Comparison of ENCODE assay signal across 8 cellular contexts in genomic region chr2:19901458-19902271, GRCh38. TPM values are rescaled to one million over a fixed set of nuclear protein-coding genes. Genes with fewer than 3 reads are reported as not detected.
DNase-seq lines count a peak whose midpoint lies in the region; ATAC-seq and TF ChIP-seq lines count a peak whose summit lies in the region.

Gene TTC32 (minus strand): TSS chr2:19901983. CDS start chr2:19901854, 129 bp downstream.

- H3K4me1 Mint-ChIP-seq in GM23338 = peaks cover 16% of the 10 kb centered on the region
- H3K4me1 Mint-ChIP-seq in naive B cell = peaks cover 16 to 40% (median 23%) of the 10 kb centered on the region in 3 donors
- H3K4me1 Mint-ChIP-seq in stimulated activated effector memory CD8-positive, alpha-beta T cell treated with anti-CD3 and anti-CD28 coated beads, Interleukin-12 subunit alpha, Interleukin-12 subunit beta, amount 100 ng/mL, for 72 hours = peaks cover 44% of the 10 kb centered on the region

- no peaks in the 10 kb centered on the region for H3K9me2 ChIP-seq in GM23338 (ENCODE audit: insufficient read depth)

- peak within 1 kb of the TSS; percentile 94 for H3K27ac ChIP-seq in GM23338 (ENCODE audit: low read depth)

- no peaks in the 10 kb centered on the region for H3F3A ChIP-seq in GM23338 (replicated peaks; ENCODE audit: low read depth)

- H3K4me3 ChIP-seq in GM23338 = peak within 1 kb of the TSS; percentile 78

- DNase-seq in Daoy (ENCODE audit: low read depth) (peak; percentile 95), GM23338 (ENCODE audit: low spot score) (peak; percentile 93), Kasumi-1 (lab: John Stamatoyannopoulos, UW) (peak; percentile 88 to 93), RKO (ENCODE audit: low spot score) (peak; percentile 88), activated T-helper 1 cell treated with Interleukin-2 at 50 U/mL for 16 hours (ENCODE audit: low read depth) (peak; percentile 86), fibroblast of gingiva (ENCODE audit: low read depth) (peak; percentile 94), naive B cell (peak; percentile 94)
- DNase-seq in stimulated activated effector memory CD8-positive, alpha-beta T cell treated with anti-CD3 and anti-CD28 coated beads, Interleukin-12 subunit alpha, Interleukin-12 subunit beta, amount 100 ng/mL, for 72 hours (ENCODE audit: low spot score in 2 of 2) = peak; percentile 91 to 97

- H3K79me2 ChIP-seq in GM23338 (replicated peaks; ENCODE audit: insufficient read depth) = peaks cover 23% of the 10 kb centered on the region

- peaks cover 7% of the 10 kb centered on the region for H3K27me3 Mint-ChIP-seq in GM23338 (ENCODE audit: insufficient read depth, low read depth, poor library complexity)
- H3K27me3 Mint-ChIP-seq in naive B cell = peaks cover 0 to 15% (median 3%) of the 10 kb centered on the region in 3 donors

- no peaks in the 10 kb centered on the region; the same call in 1 of the 2 replicates for H4K20me1 ChIP-seq in GM23338 (replicated peaks; ENCODE audit: insufficient read depth)

- peak within 1 kb of the TSS; percentile 80 for H3K4me2 ChIP-seq in GM23338

- H3K27ac Mint-ChIP-seq in GM23338 (peak within 1 kb of the TSS; percentile 100), naive B cell (peak within 1 kb of the TSS; percentile 92 to 99 (median 99))
- H3K27ac Mint-ChIP-seq in stimulated activated effector memory CD8-positive, alpha-beta T cell treated with anti-CD3 and anti-CD28 coated beads, Interleukin-12 subunit alpha, Interleukin-12 subunit beta, amount 100 ng/mL, for 72 hours = peak within 1 kb of the TSS; percentile 91

- H3K36me3 Mint-ChIP-seq in GM23338 (ENCODE audit: low read depth) = no peaks in the 10 kb centered on the region
- H3K36me3 Mint-ChIP-seq in naive B cell = peaks cover 0 to 10% of the 10 kb centered on the region in 2 donors
- H3K36me3 Mint-ChIP-seq in stimulated activated effector memory CD8-positive, alpha-beta T cell treated with anti-CD3 and anti-CD28 coated beads, Interleukin-12 subunit alpha, Interleukin-12 subunit beta, amount 100 ng/mL, for 72 hours = peaks cover 38% of the 10 kb centered on the region

- H3K36me3 ChIP-seq in GM23338 (ENCODE audit: insufficient read depth) = no peaks in the 10 kb centered on the region

- no peak for TF ChIP-seq CTCF in GM23338 (conservative IDR thresholded peaks at IDR 0.05; ENCODE audit: low read depth in 2 of 2)

- no peaks in the 10 kb centered on the region for H3K27me3 ChIP-seq in GM23338 (ENCODE audit: insufficient read depth)

- ATAC-seq in GM23338 (peak; percentile 97), naive B cell (ENCODE audit: low read depth in 2 of 2) (peak; percentile 88 to 90)
- peak; percentile 92 for ATAC-seq in stimulated activated effector memory CD8-positive, alpha-beta T cell treated with anti-CD3 and anti-CD28 coated beads, Interleukin-12 subunit alpha, Interleukin-12 subunit beta, amount 100 ng/mL, for 72 hours

- no peaks in the 10 kb centered on the region for H3K9me3 Mint-ChIP-seq in GM23338
- H3K9me3 Mint-ChIP-seq in naive B cell = peaks cover 0 to 3% (median 0%) of the 10 kb centered on the region in 7 donors
- H3K9me3 Mint-ChIP-seq in stimulated activated effector memory CD8-positive, alpha-beta T cell treated with anti-CD3 and anti-CD28 coated beads, Interleukin-12 subunit alpha, Interleukin-12 subunit beta, amount 100 ng/mL, for 72 hours = peaks cover 8% of the 10 kb centered on the region

- peak within 1 kb of the TSS; percentile 99 for H2AFZ ChIP-seq in GM23338

- H3K4me3 Mint-ChIP-seq in GM23338 (peak within 1 kb of the TSS; percentile 98), naive B cell (peak within 1 kb of the TSS; percentile 79 to 99 (median 98))
- H3K4me3 Mint-ChIP-seq in stimulated activated effector memory CD8-positive, alpha-beta T cell treated with anti-CD3 and anti-CD28 coated beads, Interleukin-12 subunit alpha, Interleukin-12 subunit beta, amount 100 ng/mL, for 72 hours = peak within 1 kb of the TSS; percentile 77

- peaks cover 3% of the 10 kb centered on the region; the same call in 1 of the 2 replicates for H3K4me1 ChIP-seq in GM23338 (ENCODE audit: insufficient read depth)

TF ChIP-seq in GM23338, 12 proteins besides CTCF, POLR2A, EP300 and RAD21:
- TF ChIP-seq, protein P1, sequence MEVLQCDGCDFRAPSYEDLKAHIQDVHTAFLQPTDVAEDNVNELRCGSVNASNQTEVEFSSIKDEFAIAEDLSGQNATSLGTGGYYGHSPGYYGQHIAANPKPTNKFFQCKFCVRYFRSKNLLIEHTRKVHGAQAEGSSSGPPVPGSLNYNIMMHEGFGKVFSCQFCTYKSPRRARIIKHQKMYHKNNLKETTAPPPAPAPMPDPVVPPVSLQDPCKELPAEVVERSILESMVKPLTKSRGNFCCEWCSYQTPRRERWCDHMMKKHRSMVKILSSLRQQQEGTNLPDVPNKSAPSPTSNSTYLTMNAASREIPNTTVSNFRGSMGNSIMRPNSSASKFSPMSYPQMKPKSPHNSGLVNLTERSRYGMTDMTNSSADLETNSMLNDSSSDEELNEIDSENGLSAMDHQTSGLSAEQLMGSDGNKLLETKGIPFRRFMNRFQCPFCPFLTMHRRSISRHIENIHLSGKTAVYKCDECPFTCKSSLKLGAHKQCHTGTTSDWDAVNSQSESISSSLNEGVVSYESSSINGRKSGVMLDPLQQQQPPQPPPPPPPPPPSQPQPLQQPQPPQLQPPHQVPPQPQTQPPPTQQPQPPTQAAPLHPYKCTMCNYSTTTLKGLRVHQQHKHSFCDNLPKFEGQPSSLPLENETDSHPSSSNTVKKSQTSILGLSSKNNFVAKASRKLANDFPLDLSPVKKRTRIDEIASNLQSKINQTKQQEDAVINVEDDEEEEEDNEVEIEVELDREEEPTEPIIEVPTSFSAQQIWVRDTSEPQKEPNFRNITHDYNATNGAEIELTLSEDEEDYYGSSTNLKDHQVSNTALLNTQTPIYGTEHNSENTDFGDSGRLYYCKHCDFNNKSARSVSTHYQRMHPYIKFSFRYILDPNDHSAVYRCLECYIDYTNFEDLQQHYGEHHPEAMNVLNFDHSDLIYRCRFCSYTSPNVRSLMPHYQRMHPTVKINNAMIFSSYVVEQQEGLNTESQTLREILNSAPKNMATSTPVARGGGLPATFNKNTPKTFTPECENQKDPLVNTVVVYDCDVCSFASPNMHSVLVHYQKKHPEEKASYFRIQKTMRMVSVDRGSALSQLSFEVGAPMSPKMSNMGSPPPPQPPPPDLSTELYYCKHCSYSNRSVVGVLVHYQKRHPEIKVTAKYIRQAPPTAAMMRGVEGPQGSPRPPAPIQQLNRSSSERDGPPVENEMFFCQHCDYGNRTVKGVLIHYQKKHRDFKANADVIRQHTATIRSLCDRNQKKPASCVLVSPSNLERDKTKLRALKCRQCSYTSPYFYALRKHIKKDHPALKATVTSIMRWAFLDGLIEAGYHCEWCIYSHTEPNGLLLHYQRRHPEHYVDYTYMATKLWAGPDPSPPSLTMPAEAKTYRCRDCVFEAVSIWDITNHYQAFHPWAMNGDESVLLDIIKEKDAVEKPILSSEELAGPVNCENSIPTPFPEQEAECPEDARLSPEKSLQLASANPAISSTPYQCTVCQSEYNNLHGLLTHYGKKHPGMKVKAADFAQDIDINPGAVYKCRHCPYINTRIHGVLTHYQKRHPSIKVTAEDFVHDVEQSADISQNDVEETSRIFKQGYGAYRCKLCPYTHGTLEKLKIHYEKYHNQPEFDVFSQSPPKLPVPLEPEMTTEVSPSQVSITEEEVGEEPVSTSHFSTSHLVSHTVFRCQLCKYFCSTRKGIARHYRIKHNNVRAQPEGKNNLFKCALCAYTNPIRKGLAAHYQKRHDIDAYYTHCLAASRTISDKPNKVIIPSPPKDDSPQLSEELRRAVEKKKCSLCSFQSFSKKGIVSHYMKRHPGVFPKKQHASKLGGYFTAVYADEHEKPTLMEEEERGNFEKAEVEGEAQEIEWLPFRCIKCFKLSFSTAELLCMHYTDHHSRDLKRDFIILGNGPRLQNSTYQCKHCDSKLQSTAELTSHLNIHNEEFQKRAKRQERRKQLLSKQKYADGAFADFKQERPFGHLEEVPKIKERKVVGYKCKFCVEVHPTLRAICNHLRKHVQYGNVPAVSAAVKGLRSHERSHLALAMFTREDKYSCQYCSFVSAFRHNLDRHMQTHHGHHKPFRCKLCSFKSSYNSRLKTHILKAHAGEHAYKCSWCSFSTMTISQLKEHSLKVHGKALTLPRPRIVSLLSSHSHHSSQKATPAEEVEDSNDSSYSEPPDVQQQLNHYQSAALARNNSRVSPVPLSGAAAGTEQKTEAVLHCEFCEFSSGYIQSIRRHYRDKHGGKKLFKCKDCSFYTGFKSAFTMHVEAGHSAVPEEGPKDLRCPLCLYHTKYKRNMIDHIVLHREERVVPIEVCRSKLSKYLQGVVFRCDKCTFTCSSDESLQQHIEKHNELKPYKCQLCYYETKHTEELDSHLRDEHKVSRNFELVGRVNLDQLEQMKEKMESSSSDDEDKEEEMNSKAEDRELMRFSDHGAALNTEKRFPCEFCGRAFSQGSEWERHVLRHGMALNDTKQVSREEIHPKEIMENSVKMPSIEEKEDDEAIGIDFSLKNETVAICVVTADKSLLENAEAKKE (CRISPR knock-in tag; IDR thresholded peaks at IDR 0.05) = no peak
- TF ChIP-seq POLR2AphosphoS5 (IDR thresholded peaks at IDR 0.05; ENCODE audit: low read depth) (peak; percentile 89), EZH2 (IDR thresholded peaks at IDR 0.05; ENCODE audit: low read depth, unreplicated experiment) (no peak)
- TF ChIP-seq, protein P2, sequence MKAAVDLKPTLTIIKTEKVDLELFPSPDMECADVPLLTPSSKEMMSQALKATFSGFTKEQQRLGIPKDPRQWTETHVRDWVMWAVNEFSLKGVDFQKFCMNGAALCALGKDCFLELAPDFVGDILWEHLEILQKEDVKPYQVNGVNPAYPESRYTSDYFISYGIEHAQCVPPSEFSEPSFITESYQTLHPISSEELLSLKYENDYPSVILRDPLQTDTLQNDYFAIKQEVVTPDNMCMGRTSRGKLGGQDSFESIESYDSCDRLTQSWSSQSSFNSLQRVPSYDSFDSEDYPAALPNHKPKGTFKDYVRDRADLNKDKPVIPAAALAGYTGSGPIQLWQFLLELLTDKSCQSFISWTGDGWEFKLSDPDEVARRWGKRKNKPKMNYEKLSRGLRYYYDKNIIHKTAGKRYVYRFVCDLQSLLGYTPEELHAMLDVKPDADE (IDR thresholded peaks at IDR 0.05) = peak; percentile 66; the same call in 1 of the 2 replicates
TF ChIP-seq in GM23338: peak in this region for 2.

RNA-seq across cellular contexts. Expression of gene TTC32, which starts in this region (rescaled TPM):
- 4.8 and 7.9 TPM in 2 replicates for total RNA-seq in Daoy (2014; rRNA removed; shearing (Covaris generic))
- 4.6 and 4.9 TPM in 2 replicates for total RNA-seq in GM23338 (2014; rRNA removed; shearing (Covaris generic))
- 17.0 and 22.8 TPM in 2 replicates for polyA plus RNA-seq in GM23338 (2016; fragmentation: Nextera tagmentation; extraction: Ambion mirVana)
- polyA plus RNA-seq in naive B cell (ENCODE audit: low read depth in 6 of 6) = 10 to 100 TPM; 29.8 to 46.2 (median 35.8) TPM

Comparison
In these comparisons a context has a peak if more than half of its experiments do, and no peak if none do; other contexts are left out.
1. Peak in every context shown above with its lines: DNase-seq, ATAC-seq, H3K4me3 ChIP-seq and H3K27ac ChIP-seq.